Comparison of ENCODE assay signal across 26 cellular contexts in genomic region chr2:83233284-83233683, GRCh38.
DNase-seq lines count a peak whose midpoint lies in the region; ATAC-seq and TF ChIP-seq lines count a peak whose summit lies in the region.
"Had no signal": no experiment of that assay in that cellular context is flagged by ENCODE, and none has a peak within 500 bp of the region (broad histone marks: within the 10 kb centered on the region; RNA-seq: fewer than 3 reads in every experiment).

No MANE protein-coding gene starts in this region.

- no peak overlapping the region for H3K4me2 ChIP-seq in smooth muscle cell
- no peak overlapping the region for H3K4me2 ChIP-seq in PC-9

- intact Hi-C loops in PC-9 (cut with micrococcal nuclease; ENCODE audit: unreplicated experiment): no loop called here

- H3K36me3 ChIP-seq in smooth muscle cell (ENCODE audit: low read depth) (no peaks in the 10 kb centered on the region), PC-9 (ENCODE audit: low read depth) (no peaks in the 10 kb centered on the region)
- H3K36me3 ChIP-seq: BE2C, gastroesophageal sphincter, prostate gland, upper lobe of left lung had no signal

- no peak overlapping the region for H3K9ac ChIP-seq in smooth muscle cell (ENCODE audit: low read depth)

- H3F3A ChIP-seq in smooth muscle cell (ENCODE audit: low read depth) (no peaks in the 10 kb centered on the region), PC-9 (ENCODE audit: insufficient read depth, low read depth) (no peaks in the 10 kb centered on the region)

- H4K20me1 ChIP-seq in smooth muscle cell (ENCODE audit: low read depth) (no peaks in the 10 kb centered on the region), PC-9 (ENCODE audit: insufficient read depth) (no peaks in the 10 kb centered on the region)

- BruUV-seq in PC-9 (replicated peaks; lab: Mats Ljungman, UMichigan): no TSS peak

- peak; percentile 7 for TF ChIP-seq CTCF in smooth muscle cell (IDR thresholded peaks at IDR 0.05; ENCODE audit: borderline replicate concordance, insufficient read depth, poor library complexity, severe bottlenecking)
- no peak for TF ChIP-seq CTCF in PC-9 (conservative IDR thresholded peaks at IDR 0.05)

- ATAC-seq in HG03159 (IDR thresholded peaks at IDR 0.05; ENCODE audit: unreplicated experiment): no peak
- ATAC-seq: esophagus mucosa, gastroesophageal sphincter had no signal

- H3K4me3 ChIP-seq in smooth muscle cell (no peak overlapping the region), PC-9 (no peak overlapping the region)
- H3K4me3 ChIP-seq: dorsolateral prefrontal cortex, gastroesophageal sphincter, prostate gland, upper lobe of left lung had no signal

- H2AFZ ChIP-seq in smooth muscle cell (ENCODE audit: low read depth) (peak overlapping the region; percentile 72), PC-9 (no peak overlapping the region)

- POLR2A ChIA-PET in PC-9 (lab: Charles Lee; ENCODE audit: unreplicated experiment): no interaction called here

- H3K4me1 ChIP-seq in smooth muscle cell (ENCODE audit: low read depth) (peaks cover 9% of the 10 kb centered on the region), PC-9 (replicated peaks; ENCODE audit: insufficient read depth) (no peaks in the 10 kb centered on the region)
- H3K4me1 ChIP-seq: BE2C, Caco-2, gastroesophageal sphincter, prostate gland, upper lobe of left lung had no signal

- H3K79me2 ChIP-seq in smooth muscle cell (ENCODE audit: low read depth): no peaks in the 10 kb centered on the region
- no peaks in the 10 kb centered on the region for H3K79me2 ChIP-seq in PC-9 (ENCODE audit: low read depth)

- CTCF ChIA-PET in PC-9 (lab: Charles Lee): no interaction called here

- no peaks in the 10 kb centered on the region for H3K27me3 ChIP-seq in smooth muscle cell (ENCODE audit: low read depth)
- H3K27me3 ChIP-seq in PC-9 (ENCODE audit: insufficient read depth, low read depth): no peaks in the 10 kb centered on the region
- H3K27me3 ChIP-seq: BE2C, dorsolateral prefrontal cortex, gastroesophageal sphincter, upper lobe of left lung had no signal

- H3K27ac ChIP-seq in smooth muscle cell (ENCODE audit: low read depth): peak overlapping the region; percentile 13
- H3K27ac ChIP-seq in PC-9: no peak overlapping the region
- H3K27ac ChIP-seq: dorsolateral prefrontal cortex, gastroesophageal sphincter, prostate gland, upper lobe of left lung had no signal

- H3K9me2 ChIP-seq in PC-9 (ENCODE audit: insufficient read depth): no peaks in the 10 kb centered on the region

- DNase-seq in DMS53 (lab: John Stamatoyannopoulos, UW) (peak; percentile 35), DMS53 treated with DMSO at 0.1 percent for 48 hours (lab: John Stamatoyannopoulos, UW; ENCODE audit: unreplicated experiment) (no peak), NCI-H524 treated with DMSO at 0.1 percent for 48 hours (lab: John Stamatoyannopoulos, UW) (peak; percentile 43), kidney tubule cell (ENCODE audit: low spot score) (peak; percentile 1), smooth muscle cell (lab: John Stamatoyannopoulos, UW; ENCODE audit: unreplicated experiment) (no peak), NCI-H1092 treated with DMSO at 0.1 percent for 48 hours (lab: John Stamatoyannopoulos, UW) (no peak), PC-9 (no peak)
- DNase-seq: 8988T; activated CD4-positive, alpha-beta memory T cell treated with anti-CD3 and anti-CD28 coated beads, Interleukin-2, amount 10 ng/mL, durations not matched to agents 7 days and 5 days; activated CD4-positive, CD25-positive, alpha-beta regulatory T cell; activated gamma-delta T cell treated with Interleukin-2 at 50 U/mL for 16 hours; activated T-cell treated with anti-CD3 and anti-CD28 coated beads for 4 hours; amniotic stem cell; BE2C; Caco-2; caudate nucleus; dorsolateral prefrontal cortex; HFFc6; KBM-7; kidney; NCI-H1930; upper lobe of left lung had no signal

- no peaks in the 10 kb centered on the region for H3K9me3 ChIP-seq in smooth muscle cell (replicated peaks; ENCODE audit: low read depth)
- H3K9me3 ChIP-seq in PC-9 (ENCODE audit: insufficient read depth, low read depth): no peaks in the 10 kb centered on the region
- H3K9me3 ChIP-seq: BE2C, Caco-2, gastroesophageal sphincter, prostate gland, upper lobe of left lung had no signal

Comparison
In these comparisons a context has a peak if more than half of its experiments do, and no peak if none do; other contexts are left out.
1. DNase-seq: peak in DMS53 (single experiment), NCI-H524 treated with DMSO at 0.1 percent for 48 hours (single experiment) and kidney tubule cell (single experiment); none in DMS53 treated with DMSO at 0.1 percent for 48 hours (single experiment), smooth muscle cell (single experiment), NCI-H1092 treated with DMSO at 0.1 percent for 48 hours (single experiment) and PC-9 (0 of 2).